In the genomic region with DNA sequence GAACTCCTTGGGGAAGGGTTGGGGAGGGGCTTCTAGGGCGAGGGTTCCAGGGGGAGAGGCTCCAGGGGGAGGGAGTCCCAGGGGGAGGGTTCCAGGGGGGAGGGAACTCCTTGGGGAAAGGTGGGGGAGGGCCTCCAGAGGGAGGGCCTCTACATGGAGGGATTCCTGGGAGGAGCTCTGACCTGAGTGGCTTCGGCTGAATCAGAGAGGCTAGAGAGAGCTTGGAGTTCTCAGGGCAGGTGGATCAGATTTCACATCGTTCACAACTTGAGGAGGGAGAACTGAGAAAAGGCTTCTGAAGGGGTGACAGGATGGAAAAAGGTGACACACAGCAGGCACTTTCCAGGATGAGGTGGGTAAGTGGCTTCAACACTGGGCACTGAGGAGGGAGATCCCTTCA, we compare ENCODE assay signal across 17 cellular contexts. TPM values are rescaled to one million over a fixed set of nuclear protein-coding genes. Genes with fewer than 3 reads are reported as not detected.
A peak's percentile ranks its signal among the peaks of the same experiment; 100 is the strongest.
DNase-seq lines count a peak whose midpoint lies in the region; ATAC-seq and TF ChIP-seq lines count a peak whose summit lies in the region.
"Had no signal": no experiment of that assay in that cellular context is flagged by ENCODE, and none has a peak within 500 bp of the region (broad histone marks: within the 10 kb centered on the region; RNA-seq: fewer than 3 reads in every experiment).

No MANE protein-coding gene starts in this region.

- H3K4me1 ChIP-seq in cardiac muscle cell (ENCODE audit: low read depth) (peaks cover 8% of the 10 kb centered on the region), heart left ventricle (peaks cover 0 to 41% (median 9%) of the 10 kb centered on the region in 12 donors), lung (ENCODE audit: control insufficient read depth in 2 of 2, insufficient read depth in 2 of 2, low read length in 2 of 2) (peaks cover 0 to 5% of the 10 kb centered on the region in 2 donors), psoas muscle (peaks cover 23% of the 10 kb centered on the region)
- H3K4me1 ChIP-seq: HAP-1 had no signal

- TF ChIP-seq POLR2A in heart left ventricle (IDR thresholded peaks at IDR 0.05): no peak

- H3K27ac ChIP-seq in cardiac muscle cell (peak overlapping the region; percentile 2), heart left ventricle (no peak overlapping the region), lung (ENCODE audit: low read depth in 1 of 2, low read length in 1 of 2) (peak overlapping the region in 1 of 2 donors; percentile 80), psoas muscle (no peak overlapping the region)
- H3K27ac ChIP-seq: hepatocyte, HL-60 had no signal

- WGBS in heart left ventricle, 4 donors: 11 to 52% (median 24%) methylated on average over 2 to 3 of the region's 3 CpGs
- 10 to 24% methylated on average over 2 to 3 of the region's 3 CpGs for WGBS in lung, 2 donors
- WGBS in psoas muscle, 3 donors: 24 to 61% (median 42%) methylated on average over 3 of the region's 3 CpGs

- H3K9me3 ChIP-seq in cardiac muscle cell (ENCODE audit: low read depth) (no peaks in the 10 kb centered on the region), heart left ventricle (no peaks in the 10 kb centered on the region), lung (ENCODE audit: control insufficient read depth in 2 of 2, insufficient read depth in 1 of 2, low read length in 1 of 2) (no peaks in the 10 kb centered on the region), psoas muscle (no peaks in the 10 kb centered on the region)
- H3K9me3 ChIP-seq: HAP-1 had no signal

- intact Hi-C loops in heart left ventricle (cut with DNase I) (no loop called here), psoas muscle (cut with DNase I) (no loop called here)

- ATAC-seq in heart left ventricle (no peak), lung (ENCODE audit: insufficient read depth, low FRiP score) (peak; percentile 42), psoas muscle (no peak), GM19351 (IDR thresholded peaks at IDR 0.05; ENCODE audit: unreplicated experiment) (no peak), GM21515 (IDR thresholded peaks at IDR 0.05; ENCODE audit: unreplicated experiment) (no peak)
- ATAC-seq in activated naive CD4-positive, alpha-beta T cell treated with anti-CD3 and anti-CD28 coated beads, Interleukin-2, amount 50 U/mL, for 72 hours: no peak
- ATAC-seq: K562 had no signal

- H3K27ac Mint-ChIP-seq in activated naive CD4-positive, alpha-beta T cell treated with anti-CD3 and anti-CD28 coated beads, Interleukin-2, amount 50 U/mL, for 72 hours: peak overlapping the region in 1 of 2 donors; percentile 9
- H3K27ac Mint-ChIP-seq: CD4-positive, alpha-beta T cell had no signal

- DNase-seq in cardiac muscle cell (ENCODE audit: low read depth in 1 of 2, low spot score in 1 of 2): peak in 1 of 2 donors; percentile 44
- no peak for DNase-seq in heart left ventricle
- DNase-seq in SW480 (ENCODE audit: low spot score): peak; percentile 4
- DNase-seq in lung (ENCODE audit: low spot score): peak; percentile 56
- DNase-seq in psoas muscle: no peak
- DNase-seq in activated naive CD4-positive, alpha-beta T cell treated with anti-CD3 and anti-CD28 coated beads, Interleukin-2, amount 50 U/mL, for 72 hours (ENCODE audit: low spot score in 2 of 2): no peak
- DNase-seq: activated naive CD4-positive, alpha-beta T cell treated with Interleukin-2 at 50 U/mL for 16 hours; CD4-positive, alpha-beta T cell; midbrain; NCI-H345; SW 1271 had no signal

- TF ChIP-seq CTCF in cardiac muscle cell (IDR thresholded peaks at IDR 0.05; ENCODE audit: low read depth, low read length) (no peak), heart left ventricle (IDR thresholded peaks at IDR 0.05) (no peak), lung (IDR thresholded peaks at IDR 0.05; ENCODE audit: control extremely low read depth, extremely low read depth) (no peak), psoas muscle (IDR thresholded peaks at IDR 0.05) (no peak)

- H3K4me3 ChIP-seq in cardiac muscle cell (no peak overlapping the region), heart left ventricle (no peak overlapping the region), lung (no peak overlapping the region), psoas muscle (no peak overlapping the region)
- H3K4me3 ChIP-seq: HAP-1, hepatocyte, K562 had no signal

- no peaks in the 10 kb centered on the region for H3K9me3 Mint-ChIP-seq in activated naive CD4-positive, alpha-beta T cell treated with anti-CD3 and anti-CD28 coated beads, Interleukin-2, amount 50 U/mL, for 72 hours
- H3K9me3 Mint-ChIP-seq: CD4-positive, alpha-beta T cell had no signal

- H3K36me3 ChIP-seq in cardiac muscle cell (no peaks in the 10 kb centered on the region), heart left ventricle (no peaks in the 10 kb centered on the region), lung (ENCODE audit: control insufficient read depth in 2 of 2, insufficient read depth in 2 of 2, low read length in 2 of 2) (no peaks in the 10 kb centered on the region), psoas muscle (ENCODE audit: insufficient read depth in 1 of 2, low read depth in 1 of 2) (no peaks in the 10 kb centered on the region)
- H3K36me3 ChIP-seq: HAP-1 had no signal

- no peaks in the 10 kb centered on the region for H3K36me3 Mint-ChIP-seq in activated naive CD4-positive, alpha-beta T cell treated with anti-CD3 and anti-CD28 coated beads, Interleukin-2, amount 50 U/mL, for 72 hours

- H3K27me3 ChIP-seq in cardiac muscle cell: no peaks in the 10 kb centered on the region
- no peaks in the 10 kb centered on the region for H3K27me3 ChIP-seq in heart left ventricle
- H3K27me3 ChIP-seq in lung (ENCODE audit: control insufficient read depth, insufficient read depth): no peaks in the 10 kb centered on the region
- no peaks in the 10 kb centered on the region for H3K27me3 ChIP-seq in psoas muscle (ENCODE audit: insufficient read depth in 3 of 3, low read length in 2 of 3)
- H3K27me3 ChIP-seq: hepatocyte had no signal

RNA-seq across cellular contexts. Expression of gene DAAM2, which starts 49.1 kb away (rescaled TPM):
- 4.8 and 8.5 TPM in 2 replicates for total RNA-seq in cardiac muscle cell
- polyA plus RNA-seq in cardiac muscle cell: 3.4 and 7.5 TPM in 2 replicates
- total RNA-seq in heart left ventricle: 10 to 100 TPM; 11.5 to 20.9 (median 13.6) TPM
- 10 to 100 TPM in 1 of 2 donors, 1 to 10 TPM in 1; 6.4 to 13.5 TPM for polyA plus RNA-seq in heart left ventricle
- total RNA-seq in lung: 10 to 100 TPM; 30.3 to 43.0 TPM
- polyA plus RNA-seq in lung: 10 to 100 TPM; 13.6 to 26.8 TPM
- 10 to 100 TPM; 10.7 to 67.1 (median 23.4) TPM for total RNA-seq in psoas muscle
- 10 to 100 TPM in 2 of 3 donors, 1 to 10 TPM in 1; 7.0 to 43.8 (median 31.4) TPM for polyA plus RNA-seq in psoas muscle
- total RNA-seq in activated naive CD4-positive, alpha-beta T cell treated with anti-CD3 and anti-CD28 coated beads, Interleukin-2, amount 50 U/mL, for 72 hours: not detected
- total RNA-seq: CD4-positive, alpha-beta T cell had no signal

Comparison
In these comparisons a context has a peak if more than half of its experiments do, and no peak if none do; other contexts are left out.
1. DNase-seq: peak in SW480 (single experiment) and lung (single experiment); none in heart left ventricle (0 of 5), psoas muscle (0 of 2) and activated naive CD4-positive, alpha-beta T cell treated with anti-CD3 and anti-CD28 coated beads, Interleukin-2, amount 50 U/mL, for 72 hours (0 of 2).